1 cellular context compared by ENCODE assay signal in the genomic region with DNA sequence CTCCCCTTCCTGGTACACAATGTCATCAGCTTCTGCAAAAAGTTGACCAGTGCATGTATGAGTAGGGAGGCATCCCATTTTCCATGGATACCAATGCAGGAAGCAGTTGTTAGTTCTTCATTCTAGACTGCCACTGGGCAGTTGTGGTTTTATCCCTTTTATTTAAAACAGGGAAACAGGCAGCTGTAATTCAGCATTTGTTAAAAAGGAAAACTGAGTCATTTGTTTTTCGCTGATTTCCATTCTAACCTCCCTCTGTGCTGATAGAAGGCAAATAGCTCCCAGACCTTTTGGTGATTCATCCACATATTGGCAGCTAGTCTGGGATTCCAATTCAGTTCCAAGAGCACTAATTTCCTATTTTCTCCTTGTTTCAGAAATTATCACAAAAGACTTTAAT.
TF ChIP-seq lines count a peak whose summit lies in the region.

No MANE protein-coding gene starts in this region.

TF ChIP-seq in A549, 52 proteins besides CTCF, POLR2A, EP300 and RAD21 (continued from another document):
- TF ChIP-seq ELK1 (IDR thresholded peaks at IDR 0.05; ENCODE audit: low read depth, low read length) (no peak), ZSCAN20 (CRISPR knock-in tag; IDR thresholded peaks at IDR 0.05) (no peak), BHLHE40 (IDR thresholded peaks at IDR 0.05; ENCODE audit: low read depth, low read length) (no peak), MAFK (IDR thresholded peaks at IDR 0.05; ENCODE audit: partially characterized antibody) (no peak), RARB (CRISPR knock-in tag; IDR thresholded peaks at IDR 0.05) (no peak), FOSL2 (IDR thresholded peaks at IDR 0.05) (no peak), FOSL2 (CRISPR knock-in tag; IDR thresholded peaks at IDR 0.05) (no peak), CBX2 (IDR thresholded peaks at IDR 0.05; ENCODE audit: borderline replicate concordance, low read depth) (no peak)
- TF ChIP-seq, protein P1, sequence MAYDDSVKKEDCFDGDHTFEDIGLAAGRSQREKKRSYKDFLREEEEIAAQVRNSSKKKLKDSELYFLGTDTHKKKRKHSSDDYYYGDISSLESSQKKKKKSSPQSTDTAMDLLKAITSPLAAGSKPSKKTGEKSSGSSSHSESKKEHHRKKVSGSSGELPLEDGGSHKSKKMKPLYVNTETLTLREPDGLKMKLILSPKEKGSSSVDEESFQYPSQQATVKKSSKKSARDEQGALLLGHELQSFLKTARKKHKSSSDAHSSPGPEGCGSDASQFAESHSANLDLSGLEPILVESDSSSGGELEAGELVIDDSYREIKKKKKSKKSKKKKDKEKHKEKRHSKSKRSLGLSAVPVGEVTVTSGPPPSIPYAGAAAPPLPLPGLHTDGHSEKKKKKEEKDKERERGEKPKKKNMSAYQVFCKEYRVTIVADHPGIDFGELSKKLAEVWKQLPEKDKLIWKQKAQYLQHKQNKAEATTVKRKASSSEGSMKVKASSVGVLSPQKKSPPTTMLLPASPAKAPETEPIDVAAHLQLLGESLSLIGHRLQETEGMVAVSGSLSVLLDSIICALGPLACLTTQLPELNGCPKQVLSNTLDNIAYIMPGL (CRISPR knock-in tag; IDR thresholded peaks at IDR 0.05; ENCODE audit: borderline replicate concordance) = no peak
